10 cellular contexts compared by ENCODE assay signal in genomic region chr2:159879061-159879604, GRCh38. TPM values are rescaled to one million over a fixed set of nuclear protein-coding genes. Genes with fewer than 3 reads are reported as not detected.
DNase-seq lines count a peak whose midpoint lies in the region; ATAC-seq lines count a peak whose summit lies in the region.
"Had no signal": no experiment of that assay in that cellular context is flagged by ENCODE, and none has a peak within 500 bp of the region (broad histone marks: within the 10 kb centered on the region; RNA-seq: fewer than 3 reads in every experiment).

No MANE protein-coding gene starts in this region.

- no peak overlapping the region for H3K4me3 Mint-ChIP-seq in activated CD4-positive, alpha-beta memory T cell treated with anti-CD3 and anti-CD28 coated beads for 36 hours
- H3K4me3 Mint-ChIP-seq in activated CD4-positive, alpha-beta memory T cell treated with anti-CD3 and anti-CD28 coated beads, Interleukin-2, amount 10 ng/mL, durations not matched to agents 7 days and 5 days: no peak overlapping the region
- no peak overlapping the region for H3K4me3 Mint-ChIP-seq in activated T-helper 1 cell treated with anti-CD3 and anti-CD28 coated beads, Interleukin-12 subunit alpha, Interleukin-12 subunit beta, Interleukin-2, Interleukin-4 antibody, amounts not matched to agents 30 ng/mL and 10 ng/mL and 1 ng/mL, durations not matched to agents 14 hours and 24 hours and 36 hours
- H3K4me3 Mint-ChIP-seq in T-cell: no peak overlapping the region
- H3K4me3 Mint-ChIP-seq: activated naive CD8-positive, alpha-beta T cell treated with anti-CD3 and anti-CD28 coated beads, Interleukin-2, amount 10 ng/mL, durations not matched to agents 7 days and 5 days; nephron had no signal

- POLR2A ChIA-PET in activated CD4-positive, alpha-beta memory T cell treated with anti-CD3 and anti-CD28 coated beads for 36 hours (lab: Charles Lee): interaction anchor here (0.8 to 1.6 kb wide), 8 partner anchors 11 to 44 kb away, joined by 3 to 19 read pairs (median 6); partner anchors contain the start of gene LY75
- POLR2A ChIA-PET in activated CD4-positive, alpha-beta memory T cell treated with anti-CD3 and anti-CD28 coated beads, Interleukin-2, amount 10 ng/mL, durations not matched to agents 7 days and 5 days (lab: Charles Lee): interaction anchor here (1.3 kb wide), 1 partner anchor 12 kb away, joined by 3 read pairs; no protein-coding TSS in a partner anchor
- POLR2A ChIA-PET in T-cell (lab: Charles Lee): interaction anchor here in 1 of 2 donors (0.5 kb wide), 1 partner anchor 1063 kb away, joined by 3 read pairs; no protein-coding TSS in a partner anchor

- H3K36me3 Mint-ChIP-seq in activated CD4-positive, alpha-beta memory T cell treated with anti-CD3 and anti-CD28 coated beads for 36 hours: peaks cover 71% of the 10 kb centered on the region
- peaks cover 45% of the 10 kb centered on the region for H3K36me3 Mint-ChIP-seq in activated CD4-positive, alpha-beta memory T cell treated with anti-CD3 and anti-CD28 coated beads, Interleukin-2, amount 10 ng/mL, durations not matched to agents 7 days and 5 days (ENCODE audit: low read depth)
- H3K36me3 Mint-ChIP-seq in activated T-helper 1 cell treated with anti-CD3 and anti-CD28 coated beads, Interleukin-12 subunit alpha, Interleukin-12 subunit beta, Interleukin-2, Interleukin-4 antibody, amounts not matched to agents 30 ng/mL and 10 ng/mL and 1 ng/mL, durations not matched to agents 14 hours and 24 hours and 36 hours (ENCODE audit: low read depth): peaks cover 30% of the 10 kb centered on the region
- peaks cover 75% of the 10 kb centered on the region for H3K36me3 Mint-ChIP-seq in T-cell

- H3K9me3 Mint-ChIP-seq in activated CD4-positive, alpha-beta memory T cell treated with anti-CD3 and anti-CD28 coated beads for 36 hours: no peaks in the 10 kb centered on the region
- no peaks in the 10 kb centered on the region for H3K9me3 Mint-ChIP-seq in activated CD4-positive, alpha-beta memory T cell treated with anti-CD3 and anti-CD28 coated beads, Interleukin-2, amount 10 ng/mL, durations not matched to agents 7 days and 5 days
- H3K9me3 Mint-ChIP-seq in activated T-helper 1 cell treated with anti-CD3 and anti-CD28 coated beads, Interleukin-12 subunit alpha, Interleukin-12 subunit beta, Interleukin-2, Interleukin-4 antibody, amounts not matched to agents 30 ng/mL and 10 ng/mL and 1 ng/mL, durations not matched to agents 14 hours and 24 hours and 36 hours: no peaks in the 10 kb centered on the region
- no peaks in the 10 kb centered on the region for H3K9me3 Mint-ChIP-seq in T-cell
- H3K9me3 Mint-ChIP-seq: activated naive CD8-positive, alpha-beta T cell treated with anti-CD3 and anti-CD28 coated beads, Interleukin-2, amount 10 ng/mL, durations not matched to agents 7 days and 5 days; nephron had no signal

- H3K4me1 Mint-ChIP-seq in activated CD4-positive, alpha-beta memory T cell treated with anti-CD3 and anti-CD28 coated beads for 36 hours (ENCODE audit: low read depth): peaks cover 61% of the 10 kb centered on the region
- H3K4me1 Mint-ChIP-seq in activated CD4-positive, alpha-beta memory T cell treated with anti-CD3 and anti-CD28 coated beads, Interleukin-2, amount 10 ng/mL, durations not matched to agents 7 days and 5 days: peaks cover 7% of the 10 kb centered on the region
- peaks cover 32% of the 10 kb centered on the region for H3K4me1 Mint-ChIP-seq in activated T-helper 1 cell treated with anti-CD3 and anti-CD28 coated beads, Interleukin-12 subunit alpha, Interleukin-12 subunit beta, Interleukin-2, Interleukin-4 antibody, amounts not matched to agents 30 ng/mL and 10 ng/mL and 1 ng/mL, durations not matched to agents 14 hours and 24 hours and 36 hours (ENCODE audit: low read depth)
- H3K4me1 Mint-ChIP-seq in T-cell: peaks cover 0 to 3% (median 0%) of the 10 kb centered on the region in 3 donors
- H3K4me1 Mint-ChIP-seq: nephron had no signal

- intact Hi-C loops in activated CD4-positive, alpha-beta memory T cell treated with anti-CD3 and anti-CD28 coated beads for 36 hours (cut with micrococcal nuclease): loop anchor here (1.0 to 5.0 kb wide), 11 partner anchors 12 to 1198 kb away; partner anchors contain the start of genes LY75 and MARCHF7
- intact Hi-C loops in activated T-helper 1 cell treated with anti-CD3 and anti-CD28 coated beads, Interleukin-12 subunit alpha, Interleukin-12 subunit beta, Interleukin-2, Interleukin-4 antibody, amounts not matched to agents 30 ng/mL and 10 ng/mL and 1 ng/mL, durations not matched to agents 14 hours and 24 hours and 36 hours (cut with micrococcal nuclease): loop anchor here (1.0 to 5.0 kb wide), 14 partner anchors 12 to 1982 kb away; partner anchors contain the start of genes LY75 and MARCHF7

- peak; percentile 72 for DNase-seq in activated CD4-positive, alpha-beta memory T cell treated with anti-CD3 and anti-CD28 coated beads for 36 hours
- no peak for DNase-seq in activated CD4-positive, alpha-beta memory T cell treated with anti-CD3 and anti-CD28 coated beads, Interleukin-2, amount 10 ng/mL, durations not matched to agents 7 days and 5 days
- DNase-seq in activated T-helper 1 cell treated with anti-CD3 and anti-CD28 coated beads, Interleukin-12 subunit alpha, Interleukin-12 subunit beta, Interleukin-2, Interleukin-4 antibody, amounts not matched to agents 30 ng/mL and 10 ng/mL and 1 ng/mL, durations not matched to agents 14 hours and 24 hours and 36 hours (ENCODE audit: low spot score): no peak
- peak; percentile 43 for DNase-seq in stimulated activated CD8-positive, alpha-beta memory T cell treated with anti-CD3 and anti-CD28 coated beads, Interleukin-4, amount 100 ng/mL, for 48 hours
- DNase-seq in H4 (ENCODE audit: low spot score) (no peak), T-cell (no peak)
- no peak for DNase-seq in central memory CD4-positive, alpha-beta T cell
- DNase-seq: activated naive CD8-positive, alpha-beta T cell treated with anti-CD3 and anti-CD28 coated beads, Interleukin-2, amount 10 ng/mL, durations not matched to agents 7 days and 5 days had no signal

- peak overlapping the region; percentile 88 for H3K27ac Mint-ChIP-seq in activated CD4-positive, alpha-beta memory T cell treated with anti-CD3 and anti-CD28 coated beads for 36 hours
- H3K27ac Mint-ChIP-seq in activated CD4-positive, alpha-beta memory T cell treated with anti-CD3 and anti-CD28 coated beads, Interleukin-2, amount 10 ng/mL, durations not matched to agents 7 days and 5 days: no peak overlapping the region
- H3K27ac Mint-ChIP-seq in activated T-helper 1 cell treated with anti-CD3 and anti-CD28 coated beads, Interleukin-12 subunit alpha, Interleukin-12 subunit beta, Interleukin-2, Interleukin-4 antibody, amounts not matched to agents 30 ng/mL and 10 ng/mL and 1 ng/mL, durations not matched to agents 14 hours and 24 hours and 36 hours: peak overlapping the region; percentile 86
- peak overlapping the region in 1 of 2 donors; percentile 48 for H3K27ac Mint-ChIP-seq in T-cell
- H3K27ac Mint-ChIP-seq: activated naive CD8-positive, alpha-beta T cell treated with anti-CD3 and anti-CD28 coated beads, Interleukin-2, amount 10 ng/mL, durations not matched to agents 7 days and 5 days; nephron had no signal

- CTCF ChIA-PET in activated CD4-positive, alpha-beta memory T cell treated with anti-CD3 and anti-CD28 coated beads for 36 hours (lab: Charles Lee): interaction anchor here (1.0 to 1.6 kb wide), 6 partner anchors 16 to 363 kb away, joined by 3 to 12 read pairs (median 5); partner anchors contain the start of gene LY75
- CTCF ChIA-PET in activated CD4-positive, alpha-beta memory T cell treated with anti-CD3 and anti-CD28 coated beads, Interleukin-2, amount 10 ng/mL, durations not matched to agents 7 days and 5 days (lab: Charles Lee): no interaction called here
- CTCF ChIA-PET in T-cell (lab: Charles Lee): no interaction called here

- ATAC-seq in HG02870 (IDR thresholded peaks at IDR 0.05; ENCODE audit: unreplicated experiment): peak; percentile 86
- no peak for ATAC-seq in T-cell (replicated peaks in 1 of 4)

- no peaks in the 10 kb centered on the region for H3K27me3 Mint-ChIP-seq in activated CD4-positive, alpha-beta memory T cell treated with anti-CD3 and anti-CD28 coated beads for 36 hours
- no peaks in the 10 kb centered on the region for H3K27me3 Mint-ChIP-seq in activated CD4-positive, alpha-beta memory T cell treated with anti-CD3 and anti-CD28 coated beads, Interleukin-2, amount 10 ng/mL, durations not matched to agents 7 days and 5 days
- H3K27me3 Mint-ChIP-seq in activated T-helper 1 cell treated with anti-CD3 and anti-CD28 coated beads, Interleukin-12 subunit alpha, Interleukin-12 subunit beta, Interleukin-2, Interleukin-4 antibody, amounts not matched to agents 30 ng/mL and 10 ng/mL and 1 ng/mL, durations not matched to agents 14 hours and 24 hours and 36 hours (ENCODE audit: insufficient read depth): no peaks in the 10 kb centered on the region
- no peaks in the 10 kb centered on the region for H3K27me3 Mint-ChIP-seq in T-cell
- H3K27me3 Mint-ChIP-seq: activated naive CD8-positive, alpha-beta T cell treated with anti-CD3 and anti-CD28 coated beads, Interleukin-2, amount 10 ng/mL, durations not matched to agents 7 days and 5 days had no signal

RNA-seq across cellular contexts. Expression of gene LY75, which starts 25.4 kb away (rescaled TPM):
- 10 to 100 TPM; 65.0 to 66.5 TPM for total RNA-seq in activated CD4-positive, alpha-beta memory T cell treated with anti-CD3 and anti-CD28 coated beads for 36 hours
- 10 to 100 TPM; 22.7 to 23.5 TPM for total RNA-seq in activated CD4-positive, alpha-beta memory T cell treated with anti-CD3 and anti-CD28 coated beads, Interleukin-2, amount 10 ng/mL, durations not matched to agents 7 days and 5 days
- 50.6 and 53.5 TPM in 2 replicates for total RNA-seq in activated T-helper 1 cell treated with anti-CD3 and anti-CD28 coated beads, Interleukin-12 subunit alpha, Interleukin-12 subunit beta, Interleukin-2, Interleukin-4 antibody, amounts not matched to agents 30 ng/mL and 10 ng/mL and 1 ng/mL, durations not matched to agents 14 hours and 24 hours and 36 hours
- not detected in 2 replicates for total RNA-seq in H4 (2014; rRNA removed; shearing (Covaris generic))
- total RNA-seq in T-cell: 10 to 100 TPM; 35.3 to 52.2 (median 41.7) TPM

Comparison
In these comparisons a context has a peak if more than half of its experiments do, and no peak if none do; other contexts are left out.
1. DNase-seq: peak in activated CD4-positive, alpha-beta memory T cell treated with anti-CD3 and anti-CD28 coated beads for 36 hours (single experiment) and stimulated activated CD8-positive, alpha-beta memory T cell treated with anti-CD3 and anti-CD28 coated beads, Interleukin-4, amount 100 ng/mL, for 48 hours (single experiment); none in activated CD4-positive, alpha-beta memory T cell treated with anti-CD3 and anti-CD28 coated beads, Interleukin-2, amount 10 ng/mL, durations not matched to agents 7 days and 5 days (single experiment), activated T-helper 1 cell treated with anti-CD3 and anti-CD28 coated beads, Interleukin-12 subunit alpha, Interleukin-12 subunit beta, Interleukin-2, Interleukin-4 antibody, amounts not matched to agents 30 ng/mL and 10 ng/mL and 1 ng/mL, durations not matched to agents 14 hours and 24 hours and 36 hours (single experiment), H4 (single experiment), central memory CD4-positive, alpha-beta T cell (single experiment) and T-cell (0 of 34).
2. RNA of gene LY75, which starts 25.4 kb away (total RNA-seq): 65.0 to 66.5 TPM in activated CD4-positive, alpha-beta memory T cell treated with anti-CD3 and anti-CD28 coated beads for 36 hours, 50.6 to 53.5 TPM in activated T-helper 1 cell treated with anti-CD3 and anti-CD28 coated beads, Interleukin-12 subunit alpha, Interleukin-12 subunit beta, Interleukin-2, Interleukin-4 antibody, amounts not matched to agents 30 ng/mL and 10 ng/mL and 1 ng/mL, durations not matched to agents 14 hours and 24 hours and 36 hours, 35.3 to 52.2 TPM in T-cell and 22.7 to 23.5 TPM in activated CD4-positive, alpha-beta memory T cell treated with anti-CD3 and anti-CD28 coated beads, Interleukin-2, amount 10 ng/mL, durations not matched to agents 7 days and 5 days; not detected in H4; every median in the first group is over 10 times any median in the second.